9 cellular contexts compared by ENCODE assay signal in the genomic region with DNA sequence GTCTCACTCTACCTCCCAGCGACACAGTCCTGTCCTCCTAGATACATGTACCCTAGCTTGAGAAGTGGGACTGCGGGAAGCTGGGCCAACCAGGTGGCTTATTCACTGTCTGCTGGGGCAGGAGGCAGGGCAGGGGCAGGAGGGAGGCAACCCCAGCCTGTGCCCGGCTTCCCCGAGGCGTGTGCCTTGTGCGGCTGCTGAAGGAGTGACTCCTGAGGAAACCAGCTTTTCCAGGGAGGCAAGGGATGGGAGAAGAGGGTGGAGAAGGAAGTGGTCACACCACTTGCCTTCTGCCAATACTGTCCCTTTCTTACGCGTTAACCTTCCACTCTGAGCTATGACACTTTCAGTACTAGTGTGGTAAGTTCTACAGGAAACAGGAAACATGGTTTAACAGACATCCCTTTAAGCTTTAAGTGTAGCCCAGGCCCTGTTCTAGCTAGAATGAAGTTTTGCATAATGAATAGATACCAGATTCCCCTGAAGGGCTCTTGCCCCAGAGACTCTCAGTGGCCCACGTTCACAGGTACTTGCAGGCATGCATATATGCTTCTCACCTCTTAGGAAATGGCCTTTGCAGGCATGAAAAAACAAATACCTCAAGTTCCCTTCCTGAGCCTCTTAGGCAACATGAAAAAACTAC. TPM values are rescaled to one million over a fixed set of nuclear protein-coding genes. Genes with fewer than 3 reads are reported as not detected.
DNase-seq lines count a peak whose midpoint lies in the region; ATAC-seq, FAIRE-seq and TF ChIP-seq lines count a peak whose summit lies in the region.
"Had no signal": no experiment of that assay in that cellular context is flagged by ENCODE, and none has a peak within 500 bp of the region (broad histone marks: within the 10 kb centered on the region; RNA-seq: fewer than 3 reads in every experiment).

No MANE protein-coding gene starts in this region.

- no peaks in the 10 kb centered on the region for H4K20me1 ChIP-seq in BLaER1
- peaks cover 8% of the 10 kb centered on the region; the same call in 1 of the 2 replicates for H4K20me1 ChIP-seq in K562 (replicated peaks; ENCODE audit: control insufficient read depth, insufficient read depth, low read length)

- ATAC-seq in GM19043 (IDR thresholded peaks at IDR 0.05; ENCODE audit: low read depth, unreplicated experiment) (peak; percentile 89), HG03139 (IDR thresholded peaks at IDR 0.05; ENCODE audit: unreplicated experiment) (peak; percentile 94), K562 (peak; percentile 54)

- DNase-seq in K562 (ENCODE audit: extremely low read depth in 1 of 4, low spot score in 3 of 4) (no peak), NCI-H2227 treated with DMSO at 0.1 percent for 48 hours (lab: John Stamatoyannopoulos, UW) (no peak), SK-N-DZ (ENCODE audit: low spot score) (no peak)

- TF ChIP-seq RAD21 in K562 (CRISPR knock-in tag; conservative IDR thresholded peaks at IDR 0.05 in 1 of 2, IDR thresholded peaks at IDR 0.05 in 1 of 2) = no peak

- in situ Hi-C loops in K562 (cut with MboI) = no loop called here

- no peaks in the 10 kb centered on the region for H3K9me1 ChIP-seq in K562 (ENCODE audit: control insufficient read depth, insufficient read depth, low read length)

- H3K27me3 ChIP-seq in BLaER1 (no peaks in the 10 kb centered on the region), K562 (ENCODE audit: control insufficient read depth in 2 of 2, insufficient read depth in 2 of 2, low read length in 2 of 2) (peaks cover 12 to 29% of the 10 kb centered on the region in 2 experiments; a peak in 3 of 5 replicates), muscle layer of duodenum (ENCODE audit: low read depth, low read length) (no peaks in the 10 kb centered on the region)

- intact Hi-C loops in K562 (cut with micrococcal nuclease) = no loop called here

- TF ChIP-seq POLR2A in Raji (IDR thresholded peaks at IDR 0.05; ENCODE audit: insufficient read depth, low read depth, low read length) = peak; percentile 83
- TF ChIP-seq POLR2A in K562 (conservative IDR thresholded peaks at IDR 0.05) = no peak

- H3K4me3 ChIP-seq in BLaER1 (peak overlapping the region; percentile 54), K562 (no peak overlapping the region), muscle layer of duodenum (ENCODE audit: low read depth in 1 of 2, low read length in 2 of 2) (no peak overlapping the region)

- H3K9me3 ChIP-seq in BLaER1 (no peaks in the 10 kb centered on the region), K562 (replicated peaks; ENCODE audit: control insufficient read depth, insufficient read depth, low read depth, low read length) (no peaks in the 10 kb centered on the region), muscle layer of duodenum (ENCODE audit: control insufficient read depth in 1 of 2, low read length in 2 of 2) (no peaks in the 10 kb centered on the region)

- no peak for TF ChIP-seq CTCF in K562 (IDR thresholded peaks at IDR 0.05 in 2 of 3, conservative IDR thresholded peaks at IDR 0.05 in 1 of 3; ENCODE audit: insufficient read depth in 2 of 3, low read depth in 1 of 3, low read length in 3 of 3)

- TF ChIP-seq EP300 in K562 (IDR thresholded peaks at IDR 0.05; ENCODE audit: low read length) = no peak

- H3K4me1 ChIP-seq in BLaER1 (peaks cover 85% of the 10 kb centered on the region), K562 (replicated peaks in 1 of 2; ENCODE audit: control insufficient read depth in 2 of 2, insufficient read depth in 2 of 2, low read length in 2 of 2) (peaks cover 13 to 32% of the 10 kb centered on the region in 2 experiments), muscle layer of duodenum (ENCODE audit: control insufficient read depth in 1 of 2, insufficient read depth in 2 of 2, low read length in 2 of 2) (peaks cover 12 to 37% of the 10 kb centered on the region in 2 donors)

- H3K9ac ChIP-seq in BLaER1 (peak overlapping the region; percentile 62), K562 (ENCODE audit: insufficient read depth in 1 of 2, low read depth in 2 of 2, low read length in 2 of 2) (peak overlapping the region in 1 of 2 experiments; percentile 3; a peak in 1 of 4 replicates)

- H3K36me3 ChIP-seq in BLaER1 (no peaks in the 10 kb centered on the region), K562 (ENCODE audit: control insufficient read depth, insufficient read depth, low read length) (no peaks in the 10 kb centered on the region), muscle layer of duodenum (ENCODE audit: control insufficient read depth in 1 of 2, insufficient read depth in 2 of 2, low read length in 2 of 2) (no peaks in the 10 kb centered on the region)

- FAIRE-seq in K562 (lab: Jason Lieb, UNC) = no peak
- FAIRE-seq: endometrium had no signal

- POLR2A ChIA-PET in K562 (lab: Yijun Ruan, JAX) = interaction anchor here (0.6 to 4.7 kb wide), 12 partner anchors 10 to 904 kb away, joined by 3 to 42 read pairs (median 6); a partner anchor contains a TSS

- no TSS peak for BruUV-seq in K562 (replicated peaks; lab: Mats Ljungman, UMichigan)

- H3K27ac ChIP-seq in BLaER1 (peak overlapping the region; percentile 90), K562 (ENCODE audit: extremely low read depth, low read depth, low read length) (no peak overlapping the region), muscle layer of duodenum (ENCODE audit: low read length) (peak overlapping the region; percentile 33)

- H3K79me2 ChIP-seq in K562 (ENCODE audit: control insufficient read depth, insufficient read depth, low read length) = no peaks in the 10 kb centered on the region

- no peak overlapping the region for H2AFZ ChIP-seq in K562 (ENCODE audit: low read depth, low read length)

- WGBS in K562 (ENCODE audit: insufficient coverage, low coverage, missing lambda C conversion rate) = 43% methylated on average over 9 of the region's 9 CpGs

- CTCF ChIA-PET in K562 (lab: Yijun Ruan, JAX; ENCODE audit: low intra/inter-chr PET ratio) = interaction anchor here (0.8 kb wide), 1 partner anchor 87 kb away, joined by 3 read pairs; no protein-coding TSS in a partner anchor

- H3K4me2 ChIP-seq in BLaER1 (peak overlapping the region; percentile 91), K562 (ENCODE audit: insufficient read depth, low read length) (peak overlapping the region; percentile 41; the same call in 1 of the 2 replicates)

TF ChIP-seq in K562, 482 proteins besides CTCF, POLR2A, EP300 and RAD21 (continues in another document):
- peak; percentile 68; the same call in 1 of the 2 replicates for TF ChIP-seq GABPA (tag; conservative IDR thresholded peaks at IDR 0.05; ENCODE audit: low read depth)
- TF ChIP-seq, protein P1, sequence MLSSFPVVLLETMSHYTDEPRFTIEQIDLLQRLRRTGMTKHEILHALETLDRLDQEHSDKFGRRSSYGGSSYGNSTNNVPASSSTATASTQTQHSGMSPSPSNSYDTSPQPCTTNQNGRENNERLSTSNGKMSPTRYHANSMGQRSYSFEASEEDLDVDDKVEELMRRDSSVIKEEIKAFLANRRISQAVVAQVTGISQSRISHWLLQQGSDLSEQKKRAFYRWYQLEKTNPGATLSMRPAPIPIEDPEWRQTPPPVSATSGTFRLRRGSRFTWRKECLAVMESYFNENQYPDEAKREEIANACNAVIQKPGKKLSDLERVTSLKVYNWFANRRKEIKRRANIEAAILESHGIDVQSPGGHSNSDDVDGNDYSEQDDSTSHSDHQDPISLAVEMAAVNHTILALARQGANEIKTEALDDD (IDR thresholded peaks at IDR 0.05) = peak; percentile 27; the same call in 1 of the 2 replicates
- TF ChIP-seq, protein P2, sequence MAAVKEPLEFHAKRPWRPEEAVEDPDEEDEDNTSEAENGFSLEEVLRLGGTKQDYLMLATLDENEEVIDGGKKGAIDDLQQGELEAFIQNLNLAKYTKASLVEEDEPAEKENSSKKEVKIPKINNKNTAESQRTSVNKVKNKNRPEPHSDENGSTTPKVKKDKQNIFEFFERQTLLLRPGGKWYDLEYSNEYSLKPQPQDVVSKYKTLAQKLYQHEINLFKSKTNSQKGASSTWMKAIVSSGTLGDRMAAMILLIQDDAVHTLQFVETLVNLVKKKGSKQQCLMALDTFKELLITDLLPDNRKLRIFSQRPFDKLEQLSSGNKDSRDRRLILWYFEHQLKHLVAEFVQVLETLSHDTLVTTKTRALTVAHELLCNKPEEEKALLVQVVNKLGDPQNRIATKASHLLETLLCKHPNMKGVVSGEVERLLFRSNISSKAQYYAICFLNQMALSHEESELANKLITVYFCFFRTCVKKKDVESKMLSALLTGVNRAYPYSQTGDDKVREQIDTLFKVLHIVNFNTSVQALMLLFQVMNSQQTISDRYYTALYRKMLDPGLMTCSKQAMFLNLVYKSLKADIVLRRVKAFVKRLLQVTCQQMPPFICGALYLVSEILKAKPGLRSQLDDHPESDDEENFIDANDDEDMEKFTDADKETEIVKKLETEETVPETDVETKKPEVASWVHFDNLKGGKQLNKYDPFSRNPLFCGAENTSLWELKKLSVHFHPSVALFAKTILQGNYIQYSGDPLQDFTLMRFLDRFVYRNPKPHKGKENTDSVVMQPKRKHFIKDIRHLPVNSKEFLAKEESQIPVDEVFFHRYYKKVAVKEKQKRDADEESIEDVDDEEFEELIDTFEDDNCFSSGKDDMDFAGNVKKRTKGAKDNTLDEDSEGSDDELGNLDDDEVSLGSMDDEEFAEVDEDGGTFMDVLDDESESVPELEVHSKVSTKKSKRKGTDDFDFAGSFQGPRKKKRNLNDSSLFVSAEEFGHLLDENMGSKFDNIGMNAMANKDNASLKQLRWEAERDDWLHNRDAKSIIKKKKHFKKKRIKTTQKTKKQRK (IDR thresholded peaks at IDR 0.05; ENCODE audit: borderline replicate concordance, low read depth, low read length) = no peak

RNA-seq across cellular contexts. Expression of a gene that starts 40.6 kb away (rescaled TPM):
- total RNA-seq in K562 (2011; cell fraction: chromatin; rRNA removed; ENCODE audit: low replicate concordance) = 58.3 and 92.7 TPM in 2 replicates
- 54.4 and 68.0 TPM in 2 replicates for total RNA-seq in K562 (2011; cell fraction: nucleolus; rRNA removed)
- total RNA-seq in K562 (2011; cell fraction: nucleoplasm; rRNA removed) = 90.3 and 115 TPM in 2 replicates
- 23.8 and 25.5 TPM in 2 replicates for total RNA-seq in K562 (2014; rRNA removed)
- total RNA-seq in K562 (2014; rRNA removed; fragmentation: Illumina TruSeq; extraction: Trizol) = 51.3 and 58.3 TPM in 2 replicates
- total RNA-seq in K562 (2015; rRNA removed; fragmentation: Illumina TruSeq; extraction: Trizol) = 45.0 and 47.8 TPM in 2 replicates
- 70.2 and 73.4 TPM in 2 replicates for total RNA-seq in K562 (2021)
- 71.7 and 100 TPM in 2 replicates for polyA plus RNA-seq in K562 (2011; rRNA removed)
- polyA plus RNA-seq in K562 (2011; cell fraction: cytosol; rRNA removed) = 41.5 and 68.5 TPM in 2 replicates
- polyA plus RNA-seq in K562 (2011; cell fraction: nucleus; rRNA removed) = 15.7 and 22.1 TPM in 2 replicates
- 94.6 and 111 TPM in 2 replicates for polyA plus RNA-seq in K562 (2012)
- polyA plus RNA-seq in K562 (2014; fragmentation: Illumina TruSeq; extraction: Trizol) = 71.9 and 81.5 TPM in 2 replicates
- 100 to 1,000 TPM; 171 to 214 TPM for polyA plus RNA-seq in K562 (2014; fragmentation: Nextera tagmentation; extraction: Ambion mirVana)
- polyA plus RNA-seq in K562 (2014; rRNA removed) = 53.5 and 54.1 TPM in 2 replicates
- 68.6 and 85.2 TPM in 2 replicates for polyA minus RNA-seq in K562 (2011; rRNA and poly(A)+ RNA removed)
- polyA minus RNA-seq in K562 (2011; cell fraction: cytosol; rRNA and poly(A)+ RNA removed) = 27.0 and 38.1 TPM in 2 replicates
- 14.4 and 20.3 TPM in 2 replicates for polyA minus RNA-seq in K562 (2011; cell fraction: nucleus; rRNA and poly(A)+ RNA removed)
- polyA plus RNA-seq in SK-N-DZ (2014; cell fraction: cytosol; rRNA removed) = 14.6 and 15.3 TPM in 2 replicates
- 11.6 and 12.3 TPM in 2 replicates for polyA plus RNA-seq in SK-N-DZ (2014; cell fraction: nucleus; rRNA removed)
